Comparison of ENCODE assay signal across 22 cellular contexts in genomic region chr1:168561989-168562388, GRCh38. TPM values are rescaled to one million over a fixed set of nuclear protein-coding genes. Genes with fewer than 3 reads are reported as not detected.
DNase-seq lines count a peak whose midpoint lies in the region; ATAC-seq, FAIRE-seq and TF ChIP-seq lines count a peak whose summit lies in the region.
"Had no signal": no experiment of that assay in that cellular context is flagged by ENCODE, and none has a peak within 500 bp of the region (broad histone marks: within the 10 kb centered on the region; RNA-seq: fewer than 3 reads in every experiment).

No MANE protein-coding gene starts in this region.

- no peaks in the 10 kb centered on the region for H3K4me1 ChIP-seq in GM12878 (ENCODE audit: control insufficient read depth, insufficient read depth, low read length)
- H3K4me1 ChIP-seq: BE2C had no signal

- no peak for ATAC-seq in natural killer cell treated with Interleukin-12 subunit alpha and Interleukin-12 subunit beta and Interleukin-15 and Interleukin-18, amount 100 ng/mL, for 72 hours
- no peak for ATAC-seq in natural killer cell
- peak; percentile 64 for ATAC-seq in GM12878
- ATAC-seq in GM19351 (IDR thresholded peaks at IDR 0.05; ENCODE audit: unreplicated experiment) = no peak

- CTCF ChIA-PET in GM12878 (lab: Yijun Ruan, JAX) = no interaction called here

- intact Hi-C loops in natural killer cell (cut with micrococcal nuclease) = no loop called here
- intact Hi-C loops in GM12878 (cut with micrococcal nuclease; ENCODE audit: unreplicated experiment) = no loop called here

- peaks cover 14% of the 10 kb centered on the region for H3K36me3 Mint-ChIP-seq in natural killer cell treated with Interleukin-12 subunit alpha and Interleukin-12 subunit beta and Interleukin-15 and Interleukin-18, amount 100 ng/mL, for 72 hours
- peaks cover 12% of the 10 kb centered on the region for H3K36me3 Mint-ChIP-seq in natural killer cell
- H3K36me3 Mint-ChIP-seq: CD4-positive, CD25-positive, alpha-beta regulatory T cell had no signal

- no peak for TF ChIP-seq RAD21 in GM12878 (IDR thresholded peaks at IDR 0.05; ENCODE audit: insufficient read depth, low read depth, low read length)

- in situ Hi-C loops in GM12878 (cut with MboI) (no loop called here), GM13976 (cut with MboI; ENCODE audit: low sequenced_read_pairs, unreplicated experiment) (loop anchor here (10.0 kb wide), 1 partner anchor 117 kb away; no protein-coding TSS in a partner anchor)

- POLR2A ChIA-PET in GM12878 (lab: Charles Lee) = no interaction called here

- H3K4me3 ChIP-seq in GM12878 = no peak overlapping the region

- TF ChIP-seq POLR2A in GM12878 (IDR thresholded peaks at IDR 0.05; ENCODE audit: low read depth, low read length) = no peak

- H3K4me3 Mint-ChIP-seq in natural killer cell treated with Interleukin-12 subunit alpha and Interleukin-12 subunit beta and Interleukin-15 and Interleukin-18, amount 100 ng/mL, for 72 hours = peak overlapping the region; percentile 5
- H3K4me3 Mint-ChIP-seq in natural killer cell = no peak overlapping the region
- H3K4me3 Mint-ChIP-seq: CD4-positive, CD25-positive, alpha-beta regulatory T cell; CD8-positive, alpha-beta memory T cell; H9 had no signal

- no peak for DNase-seq in natural killer cell treated with Interleukin-12 subunit alpha and Interleukin-12 subunit beta and Interleukin-15 and Interleukin-18, amount 100 ng/mL, for 72 hours (ENCODE audit: low spot score)
- DNase-seq in natural killer cell (no peak), MV-4-11 (lab: John Stamatoyannopoulos, UW) (peak; percentile 61), GM12878 (ENCODE audit: low read depth, low spot score) (no peak), GM13976 (ENCODE audit: low spot score) (no peak)
- DNase-seq: ACHN; BE2C; C1 segment of cervical spinal cord; CD4-positive, CD25-positive, alpha-beta regulatory T cell; CD8-positive, alpha-beta memory T cell; COR-L47; DMS 273 treated with DMSO at 0.1 percent for 48 hours; DND-41; EL; H9; IMR-90 had no signal

- no peak overlapping the region for H3K27ac ChIP-seq in GM12878 (ENCODE audit: control insufficient read depth, insufficient read depth)

- H3K27me3 Mint-ChIP-seq in natural killer cell treated with Interleukin-12 subunit alpha and Interleukin-12 subunit beta and Interleukin-15 and Interleukin-18, amount 100 ng/mL, for 72 hours = peaks cover 19 to 30% of the 10 kb centered on the region in 2 donors
- H3K27me3 Mint-ChIP-seq in natural killer cell (ENCODE audit: low read depth in 2 of 2) = peaks cover 0 to 4% of the 10 kb centered on the region in 2 donors
- H3K27me3 Mint-ChIP-seq: CD8-positive, alpha-beta memory T cell had no signal

- H2AFZ ChIP-seq in GM12878 (ENCODE audit: control insufficient read depth, low read depth, low read length) = no peak overlapping the region

- TF ChIP-seq EP300 in GM12878 (IDR thresholded peaks at IDR 0.05; ENCODE audit: borderline replicate concordance in 1 of 2, control insufficient read depth in 1 of 2, low read depth in 2 of 2, low read length in 2 of 2) = no peak

- SMC1A ChIA-PET in GM12878 (lab: Charles Lee; ENCODE audit: uncharacterized antibody, unreplicated experiment) = interaction anchor here (1.4 to 6.0 kb wide), 2 partner anchors 7 to 28 kb away, joined by 4 to 46 read pairs; no protein-coding TSS in a partner anchor

- BruUV-seq in GM12878 (replicated peaks; lab: Mats Ljungman, UMichigan) = no TSS peak

- no peaks in the 10 kb centered on the region for H3K9me3 Mint-ChIP-seq in natural killer cell treated with Interleukin-12 subunit alpha and Interleukin-12 subunit beta and Interleukin-15 and Interleukin-18, amount 100 ng/mL, for 72 hours
- no peaks in the 10 kb centered on the region for H3K9me3 Mint-ChIP-seq in natural killer cell
- H3K9me3 Mint-ChIP-seq: H9 had no signal

- RAD21 ChIA-PET in GM12878 (lab: Charles Lee; ENCODE audit: unreplicated experiment) = interaction anchor here (1.1 kb wide), 1 partner anchor 9 kb away, joined by 5 read pairs; no protein-coding TSS in a partner anchor

- no peaks in the 10 kb centered on the region for H3K79me2 ChIP-seq in GM12878 (ENCODE audit: control insufficient read depth, insufficient read depth, low read length)

- WGBS in GM12878 (ENCODE audit: insufficient coverage, insufficient replicate concordance, low lambda C conversion rate, missing lambda C conversion rate) = 19% methylated on average over 2 of the region's 2 CpGs

- TF ChIP-seq CTCF in natural killer cell (IDR thresholded peaks at IDR 0.05) = no peak
- no peak for TF ChIP-seq CTCF in GM12878 (IDR thresholded peaks at IDR 0.05 in 2 of 3, conservative IDR thresholded peaks at IDR 0.05 in 1 of 3; ENCODE audit: control insufficient read depth in 2 of 3, extremely low read depth in 1 of 3, insufficient read depth in 1 of 3, low read depth in 3 of 3, low read length in 3 of 3)
- no peak for TF ChIP-seq CTCF in GM13976 (IDR thresholded peaks at IDR 0.05; ENCODE audit: borderline replicate concordance, control extremely low read depth, extremely low read depth, insufficient read depth, missing control alignments)

- no peak overlapping the region for H3K9ac ChIP-seq in GM12878 (ENCODE audit: control insufficient read depth, insufficient read depth, low read length)

- no peak for FAIRE-seq in GM12878 (lab: Jason Lieb, UNC)
- FAIRE-seq: A204.1, GM12892, H1, HTR-8/SVneo had no signal

- H3K27ac Mint-ChIP-seq in natural killer cell treated with Interleukin-12 subunit alpha and Interleukin-12 subunit beta and Interleukin-15 and Interleukin-18, amount 100 ng/mL, for 72 hours = no peak overlapping the region
- H3K27ac Mint-ChIP-seq in natural killer cell = no peak overlapping the region
- H3K27ac Mint-ChIP-seq: CD4-positive, CD25-positive, alpha-beta regulatory T cell; CD8-positive, alpha-beta memory T cell; H9 had no signal

- peaks cover 12 to 16% of the 10 kb centered on the region in 2 donors for H3K4me1 Mint-ChIP-seq in natural killer cell treated with Interleukin-12 subunit alpha and Interleukin-12 subunit beta and Interleukin-15 and Interleukin-18, amount 100 ng/mL, for 72 hours (ENCODE audit: low read depth in 2 of 2)
- peaks cover 11 to 13% of the 10 kb centered on the region in 2 donors for H3K4me1 Mint-ChIP-seq in natural killer cell

- H3K9me3 ChIP-seq in GM12878 (replicated peaks; ENCODE audit: control insufficient read depth, insufficient read depth, low read length) = no peaks in the 10 kb centered on the region
- H3K9me3 ChIP-seq: BE2C had no signal

- no peaks in the 10 kb centered on the region for H4K20me1 ChIP-seq in GM12878 (ENCODE audit: control insufficient read depth, insufficient read depth)

- no peak overlapping the region for H3K4me2 ChIP-seq in GM12878 (ENCODE audit: control insufficient read depth, insufficient read depth)

- H3K27me3 ChIP-seq in GM12878 (replicated peaks in 1 of 2; ENCODE audit: control insufficient read depth in 2 of 2, insufficient read depth in 2 of 2, low read length in 1 of 2) = no peaks in the 10 kb centered on the region

- H3K36me3 ChIP-seq in GM12878 (ENCODE audit: control insufficient read depth in 2 of 2, insufficient read depth in 2 of 2, low read length in 1 of 2) = no peaks in the 10 kb centered on the region
- H3K36me3 ChIP-seq: BE2C had no signal

TF ChIP-seq in GM12878, 131 proteins besides CTCF, POLR2A, EP300 and RAD21 (continues in another document):
- no peak for TF ChIP-seq ZNF217 (IDR thresholded peaks at IDR 0.05)
- TF ChIP-seq SMAD1 (IDR thresholded peaks at IDR 0.05; ENCODE audit: low read depth, partially characterized antibody) = no peak

RNA-seq across cellular contexts. Expression of gene XCL1, which starts 14.4 kb away (rescaled TPM):
- total RNA-seq in natural killer cell treated with Interleukin-12 subunit alpha and Interleukin-12 subunit beta and Interleukin-15 and Interleukin-18, amount 100 ng/mL, for 72 hours = 1 to 10 TPM; 4.1 to 4.4 TPM
- total RNA-seq in natural killer cell = 10 to 100 TPM; 11.4 to 23.8 (median 16.1) TPM
- 7.6 and 11.2 TPM in 2 replicates for total RNA-seq in GM12878 (2013; cell fraction: nucleolus; rRNA removed)
- 9.5 and 10.1 TPM in 2 replicates for total RNA-seq in GM12878 (2014; rRNA removed)
- 11.8 and 12.4 TPM in 2 replicates for total RNA-seq in GM12878 (2014; rRNA removed; fragmentation: Illumina TruSeq; extraction: Trizol)
- 8.8 and 10.4 TPM in 2 replicates for total RNA-seq in GM12878 (2021)
- polyA plus RNA-seq in GM12878 (2011; ENCODE audit: low read depth) = 1.3 TPM
- 1,155 and 1,222 TPM in 2 replicates for polyA plus RNA-seq in GM12878 (2011; rRNA removed)
- polyA plus RNA-seq in GM12878 (2011; cell fraction: cytosol; rRNA removed) = 732 and 1,038 TPM in 2 replicates
- 231 and 418 TPM in 2 replicates for polyA plus RNA-seq in GM12878 (2011; cell fraction: nucleus; rRNA removed)
- polyA plus RNA-seq in GM12878 (2012) = 0.23 and 1.2 TPM in 2 replicates
- polyA plus RNA-seq in GM12878 (2014; fragmentation: Illumina TruSeq; extraction: Trizol) = 11.1 and 13.0 TPM in 2 replicates
- polyA plus RNA-seq in GM12878 (2014; fragmentation: Nextera tagmentation; extraction: Ambion mirVana) = 10 to 100 TPM; 13.7 to 17.5 TPM
- polyA plus RNA-seq in GM12878 (2014; rRNA removed) = 12.1 and 12.9 TPM in 2 replicates
- 1 to 10 TPM in 1 of 2 experiments, under 1 TPM in 1; 0.68 to 1.4 TPM for polyA plus RNA-seq in GM12878 (2016; fragmentation: Nextera tagmentation; extraction: Ambion mirVana)
- polyA minus RNA-seq in GM12878 (2011; rRNA and poly(A)+ RNA removed) = 403 and 417 TPM in 2 replicates
- 188 and 226 TPM in 2 replicates for polyA minus RNA-seq in GM12878 (2011; cell fraction: cytosol; rRNA and poly(A)+ RNA removed)
- 86.6 and 106 TPM in 2 replicates for polyA minus RNA-seq in GM12878 (2011; cell fraction: nucleus; rRNA and poly(A)+ RNA removed)
- total RNA-seq: CD4-positive, CD25-positive, alpha-beta regulatory T cell; G401; IMR-90 had no signal
- polyA plus RNA-seq: CD4-positive, CD25-positive, alpha-beta regulatory T cell; IMR-90 had no signal

RNA-seq across cellular contexts. Expression of gene XCL2, which starts 18.2 kb away (rescaled TPM):
- 1 to 10 TPM; 2.7 TPM for total RNA-seq in natural killer cell treated with Interleukin-12 subunit alpha and Interleukin-12 subunit beta and Interleukin-15 and Interleukin-18, amount 100 ng/mL, for 72 hours
- total RNA-seq in natural killer cell = 100 to 1,000 TPM in 1 of 3 donors, 10 to 100 TPM in 2; 32.6 to 110 (median 92.9) TPM
- 3.9 and 4.0 TPM in 2 replicates for total RNA-seq in GM12878 (2013; cell fraction: nucleolus; rRNA removed)
- total RNA-seq in GM12878 (2014; rRNA removed) = 5.3 and 6.7 TPM in 2 replicates
- 4.5 and 5.3 TPM in 2 replicates for total RNA-seq in GM12878 (2014; rRNA removed; fragmentation: Illumina TruSeq; extraction: Trizol)
- 2.1 and 2.4 TPM in 2 replicates for total RNA-seq in GM12878 (2021)
- 1.6 TPM for polyA plus RNA-seq in GM12878 (2011; ENCODE audit: low read depth)
- 204 and 299 TPM in 2 replicates for polyA plus RNA-seq in GM12878 (2011; rRNA removed)
- polyA plus RNA-seq in GM12878 (2011; cell fraction: cytosol; rRNA removed) = 523 and 1,399 TPM in 2 replicates
- 82.3 and 200 TPM in 2 replicates for polyA plus RNA-seq in GM12878 (2011; cell fraction: nucleus; rRNA removed)
- polyA plus RNA-seq in GM12878 (2012) = 0.35 and 0.56 TPM in 2 replicates
- 5.2 and 6.3 TPM in 2 replicates for polyA plus RNA-seq in GM12878 (2014; fragmentation: Illumina TruSeq; extraction: Trizol)
- polyA plus RNA-seq in GM12878 (2014; fragmentation: Nextera tagmentation; extraction: Ambion mirVana) = 1 to 10 TPM; 3.5 to 5.0 TPM
- polyA plus RNA-seq in GM12878 (2014; rRNA removed) = 4.5 and 4.9 TPM in 2 replicates
- polyA plus RNA-seq in GM12878 (2016; fragmentation: Nextera tagmentation; extraction: Ambion mirVana) = 1 to 10 TPM in 1 of 2 experiments, under 1 TPM in 1; 0.50 to 1.2 TPM
- 102 and 163 TPM in 2 replicates for polyA minus RNA-seq in GM12878 (2011; rRNA and poly(A)+ RNA removed)
- 21.6 and 27.4 TPM in 2 replicates for polyA minus RNA-seq in GM12878 (2011; cell fraction: cytosol; rRNA and poly(A)+ RNA removed)
- polyA minus RNA-seq in GM12878 (2011; cell fraction: nucleus; rRNA and poly(A)+ RNA removed) = 16.4 and 20.8 TPM in 2 replicates
- total RNA-seq: CD4-positive, CD25-positive, alpha-beta regulatory T cell; G401; H1; H9; IMR-90 had no signal
- polyA plus RNA-seq: H1, IMR-90 had no signal

Comparison
In these comparisons a context has a peak if more than half of its experiments do, and no peak if none do; other contexts are left out.
1. RNA of gene XCL2, which starts 18.2 kb away (total RNA-seq): 32.6 to 110 TPM in natural killer cell; 2.1 to 6.7 TPM in GM12878 and 2.7 TPM in natural killer cell treated with Interleukin-12 subunit alpha and Interleukin-12 subunit beta and Interleukin-15 and Interleukin-18, amount 100 ng/mL, for 72 hours; every median in the first group is over 4 times any median in the second.